ENCODE assay signal across 8 cellular contexts in genomic region chr12:69231479-69231878, GRCh38.
"Had no signal": no experiment of that assay in that cellular context is flagged by ENCODE, and none has a peak within 500 bp of the region (broad histone marks: within the 10 kb centered on the region; RNA-seq: fewer than 3 reads in every experiment).

No MANE protein-coding gene starts in this region.

- ATAC-seq: GM12878 had no signal

- H3K4me3 ChIP-seq: GM12878 had no signal

- DNase-seq: GDM1, GF-D8 had no signal

- FAIRE-seq: G401.6, GM12878, GM12891, GM12892, GM18507, GM19239 had no signal
